9 cellular contexts compared by ENCODE assay signal in genomic region chr12:54416908-54417603, GRCh38. TPM values are rescaled to one million over a fixed set of nuclear protein-coding genes. Genes with fewer than 3 reads are reported as not detected.
DNase-seq lines count a peak whose midpoint lies in the region; ATAC-seq and TF ChIP-seq lines count a peak whose summit lies in the region.
"Had no signal": no experiment of that assay in that cellular context is flagged by ENCODE, and none has a peak within 500 bp of the region (broad histone marks: within the 10 kb centered on the region; RNA-seq: fewer than 3 reads in every experiment).

No MANE protein-coding gene starts in this region.

- no peak for TF ChIP-seq POLR2A in upper lobe of left lung (IDR thresholded peaks at IDR 0.05)

- peaks cover 22 to 55% of the 10 kb centered on the region in 2 donors for H3K36me3 ChIP-seq in ascending aorta
- H3K36me3 ChIP-seq in mesendoderm (ENCODE audit: control insufficient read depth, insufficient read depth, low read length): no peaks in the 10 kb centered on the region
- H3K36me3 ChIP-seq in upper lobe of left lung: no peaks in the 10 kb centered on the region

- ATAC-seq in upper lobe of left lung (ENCODE audit: low FRiP score in 2 of 2): no peak

- peak overlapping the region; percentile 75 for H3K4me2 ChIP-seq in mesendoderm (ENCODE audit: low read length)

- peak; percentile 20 for DNase-seq in activated naive CD4-positive, alpha-beta T cell treated with anti-CD3 and anti-CD28 coated beads, Interleukin-2, amount 10 ng/mL, durations not matched to agents 7 days and 5 days
- DNase-seq in activated naive CD4-positive, alpha-beta T cell treated with Interleukin-2 at 50 U/mL for 16 hours: no peak
- no peak for DNase-seq in ascending aorta (ENCODE audit: low spot score in 2 of 2)
- no peak for DNase-seq in mesendoderm
- DNase-seq in upper lobe of left lung: no peak
- DNase-seq in NCI-H510A treated with DMSO at 0.1 percent for 48 hours (lab: John Stamatoyannopoulos, UW): no peak
- no peak for DNase-seq in NK-92 (lab: John Stamatoyannopoulos, UW; ENCODE audit: unreplicated experiment)
- no peak for DNase-seq in NCI-H2107 (lab: John Stamatoyannopoulos, UW)

- H3K27me3 ChIP-seq in ascending aorta: no peaks in the 10 kb centered on the region
- H3K27me3 ChIP-seq in mesendoderm (ENCODE audit: insufficient read depth, low read length, poor library complexity): no peaks in the 10 kb centered on the region
- no peaks in the 10 kb centered on the region for H3K27me3 ChIP-seq in upper lobe of left lung

- H3K79me1 ChIP-seq in mesendoderm (ENCODE audit: low read length): peaks cover 24% of the 10 kb centered on the region

- peak overlapping the region; percentile 92 for H3K27ac Mint-ChIP-seq in activated naive CD4-positive, alpha-beta T cell treated with anti-CD3 and anti-CD28 coated beads, Interleukin-2, amount 10 ng/mL, durations not matched to agents 7 days and 5 days

- H4K5ac ChIP-seq in mesendoderm (ENCODE audit: low read length): no peak overlapping the region

- no CpG with 5 or more reads among the region's 2 CpGs for WGBS in mesendoderm (ENCODE audit: extremely low coverage, insufficient coverage, low lambda C conversion rate)
- WGBS in upper lobe of left lung, 2 donors: 23 to 31% methylated on average over 2 of the region's 2 CpGs

- H2BK5ac ChIP-seq in mesendoderm (ENCODE audit: low read length): no peak overlapping the region

- H3K23ac ChIP-seq in mesendoderm (ENCODE audit: low read length): no peak overlapping the region

- H3K4me1 ChIP-seq in ascending aorta (peaks cover 17 to 40% of the 10 kb centered on the region in 2 donors), mesendoderm (ENCODE audit: control insufficient read depth, low read depth, low read length) (peaks cover 46% of the 10 kb centered on the region), upper lobe of left lung (peaks cover 53 to 84% (median 69%) of the 10 kb centered on the region in 4 donors)

- CTCF ChIA-PET in activated naive CD4-positive, alpha-beta T cell treated with anti-CD3 and anti-CD28 coated beads, Interleukin-2, amount 10 ng/mL, durations not matched to agents 7 days and 5 days (lab: Charles Lee): interaction anchor here (0.9 to 11.7 kb wide), 7 partner anchors 8 to 197 kb away, joined by 3 to 204 read pairs (median 3); no protein-coding TSS in a partner anchor

- H4K8ac ChIP-seq in mesendoderm (ENCODE audit: low read depth, low read length): no peak overlapping the region

- TF ChIP-seq EP300 in upper lobe of left lung (IDR thresholded peaks at IDR 0.05): no peak

- peak overlapping the region; percentile 97 for H3K27ac ChIP-seq in ascending aorta
- no peak overlapping the region for H3K27ac ChIP-seq in mesendoderm (ENCODE audit: low read depth, low read length)
- H3K27ac ChIP-seq in upper lobe of left lung: peak overlapping the region; percentile 85 to 95 (median 92)

- peak overlapping the region; percentile 83 for H3K4me3 Mint-ChIP-seq in activated naive CD4-positive, alpha-beta T cell treated with anti-CD3 and anti-CD28 coated beads, Interleukin-2, amount 10 ng/mL, durations not matched to agents 7 days and 5 days

- H3K9me3 ChIP-seq in ascending aorta (no peaks in the 10 kb centered on the region), upper lobe of left lung (no peaks in the 10 kb centered on the region)

- H3K4me3 ChIP-seq in ascending aorta (peak overlapping the region; percentile 70 to 98), mesendoderm (ENCODE audit: low read length) (peak overlapping the region; percentile 73), upper lobe of left lung (peak overlapping the region; percentile 60 to 88 (median 82))

- H3K36me3 Mint-ChIP-seq in activated naive CD4-positive, alpha-beta T cell treated with anti-CD3 and anti-CD28 coated beads, Interleukin-2, amount 10 ng/mL, durations not matched to agents 7 days and 5 days: peaks cover 36% of the 10 kb centered on the region

- H2BK15ac ChIP-seq in mesendoderm (replicated peaks; ENCODE audit: low read depth): no peak overlapping the region

- H3K4ac ChIP-seq in mesendoderm (ENCODE audit: low read depth, low read length): no peak overlapping the region

- no peak overlapping the region for H2BK120ac ChIP-seq in mesendoderm (ENCODE audit: low read depth, low read length)

- H3K9me3 Mint-ChIP-seq in activated naive CD4-positive, alpha-beta T cell treated with anti-CD3 and anti-CD28 coated beads, Interleukin-2, amount 10 ng/mL, durations not matched to agents 7 days and 5 days: no peaks in the 10 kb centered on the region

- H3K9ac ChIP-seq in mesendoderm (ENCODE audit: low read length): peak overlapping the region; percentile 98

- peaks cover 68% of the 10 kb centered on the region for H3K79me2 ChIP-seq in mesendoderm (ENCODE audit: control insufficient read depth, insufficient read depth, low read length)

- H3K4me1 Mint-ChIP-seq in activated naive CD4-positive, alpha-beta T cell treated with anti-CD3 and anti-CD28 coated beads, Interleukin-2, amount 10 ng/mL, durations not matched to agents 7 days and 5 days: peaks cover 76% of the 10 kb centered on the region

- TF ChIP-seq CTCF in ascending aorta (IDR thresholded peaks at IDR 0.05) (no peak), upper lobe of left lung (IDR thresholded peaks at IDR 0.05) (no peak)

- H2AK5ac ChIP-seq in mesendoderm (ENCODE audit: low read length): peak overlapping the region; percentile 93

- intact Hi-C loops in ascending aorta (cut with DNase I): loop anchor here (1.0 to 2.0 kb wide), 2 partner anchors 16 to 22 kb away; no protein-coding TSS in a partner anchor

- peaks cover 28% of the 10 kb centered on the region for H3K27me3 Mint-ChIP-seq in activated naive CD4-positive, alpha-beta T cell treated with anti-CD3 and anti-CD28 coated beads, Interleukin-2, amount 10 ng/mL, durations not matched to agents 7 days and 5 days

- H3K56ac ChIP-seq in mesendoderm (ENCODE audit: low read length): peak overlapping the region; percentile 92

- peak overlapping the region; percentile 51 for H3K18ac ChIP-seq in mesendoderm (ENCODE audit: low read length)

RNA-seq across cellular contexts. Expression of gene ITGA5, which starts 2.0 kb away (rescaled TPM):
- total RNA-seq in ascending aorta (973 TPM), upper lobe of left lung (100 to 1,000 TPM in 2 of 6 donors, 10 to 100 TPM in 4; 48.3 to 146 (median 92.6) TPM)
- polyA plus RNA-seq in mesendoderm (2013, experiment 1 of 2): 39.8 TPM
- 35.6 TPM for polyA plus RNA-seq in mesendoderm (2013, experiment 2 of 2)

RNA-seq across cellular contexts. Expression of gene ZNF385A, which starts 32.5 kb away (rescaled TPM):
- total RNA-seq in ascending aorta: 53.2 TPM
- polyA plus RNA-seq in mesendoderm (2013, experiment 1 of 2): 6.6 TPM
- 6.0 TPM for polyA plus RNA-seq in mesendoderm (2013, experiment 2 of 2)
- total RNA-seq in upper lobe of left lung: 10 to 100 TPM; 18.5 to 43.8 (median 23.0) TPM

RNA-seq across cellular contexts. Expression of gene GPR84, which starts 52.8 kb away (rescaled TPM):
- not detected for total RNA-seq in ascending aorta
- polyA plus RNA-seq in mesendoderm (2013, experiment 1 of 2): not detected
- not detected for polyA plus RNA-seq in mesendoderm (2013, experiment 2 of 2)
- total RNA-seq in upper lobe of left lung: 1 to 10 TPM in 3 of 6 donors, under 1 TPM in 1, not detected in 2; 0.39 to 2.1 (median 1.1) TPM
- total RNA-seq: temporal lobe had no signal

RNA-seq across cellular contexts. Expression of gene GTSF1, which starts 56.3 kb away (rescaled TPM):
- total RNA-seq in ascending aorta (not detected), upper lobe of left lung (1 to 10 TPM in 4 of 6 donors, not detected in 2; 1.4 to 4.6 (median 2.2) TPM)
- 2.7 TPM for polyA plus RNA-seq in mesendoderm (2013, experiment 1 of 2)
- 2.8 TPM for polyA plus RNA-seq in mesendoderm (2013, experiment 2 of 2)
- total RNA-seq: temporal lobe had no signal
